In genomic region chr4:21697583-21697982, GRCh38 we compare ENCODE assay signal across 12 cellular contexts.
DNase-seq lines count a peak whose midpoint lies in the region; ATAC-seq, FAIRE-seq and TF ChIP-seq lines count a peak whose summit lies in the region.
"Had no signal": no experiment of that assay in that cellular context is flagged by ENCODE, and none has a peak within 500 bp of the region (broad histone marks: within the 10 kb centered on the region; RNA-seq: fewer than 3 reads in every experiment).

No MANE protein-coding gene starts in this region.

- peaks cover 21% of the 10 kb centered on the region for H3K27me3 Mint-ChIP-seq in progenitor cell of endocrine pancreas
- no peaks in the 10 kb centered on the region for H3K27me3 Mint-ChIP-seq in activated CD4-positive, alpha-beta memory T cell treated with anti-CD3 and anti-CD28 coated beads for 36 hours

- H3K4me1 Mint-ChIP-seq in progenitor cell of endocrine pancreas (ENCODE audit: low read depth), result peaks cover 8% of the 10 kb centered on the region
- H3K4me1 Mint-ChIP-seq in activated CD4-positive, alpha-beta memory T cell treated with anti-CD3 and anti-CD28 coated beads for 36 hours (ENCODE audit: low read depth), result no peaks in the 10 kb centered on the region
- H3K4me1 Mint-ChIP-seq: naive thymus-derived CD4-positive, alpha-beta T cell had no signal

- peak overlapping the region; percentile 50 for H3K4me3 Mint-ChIP-seq in progenitor cell of endocrine pancreas (ENCODE audit: low read depth)
- no peak overlapping the region for H3K4me3 Mint-ChIP-seq in activated CD4-positive, alpha-beta memory T cell treated with anti-CD3 and anti-CD28 coated beads for 36 hours
- H3K4me3 Mint-ChIP-seq: naive thymus-derived CD4-positive, alpha-beta T cell had no signal

- no peak for FAIRE-seq in RCC 7860 (lab: Jason Lieb, UNC)

- no peak overlapping the region for H3K27ac Mint-ChIP-seq in progenitor cell of endocrine pancreas
- H3K27ac Mint-ChIP-seq in activated CD4-positive, alpha-beta memory T cell treated with anti-CD3 and anti-CD28 coated beads for 36 hours, result no peak overlapping the region
- H3K27ac Mint-ChIP-seq: naive thymus-derived CD4-positive, alpha-beta T cell had no signal

- no peaks in the 10 kb centered on the region for H3K36me3 Mint-ChIP-seq in progenitor cell of endocrine pancreas (ENCODE audit: insufficient read depth)
- no peaks in the 10 kb centered on the region for H3K36me3 Mint-ChIP-seq in activated CD4-positive, alpha-beta memory T cell treated with anti-CD3 and anti-CD28 coated beads for 36 hours
- H3K36me3 Mint-ChIP-seq: naive thymus-derived CD4-positive, alpha-beta T cell had no signal

- intact Hi-C loops in head of caudate nucleus (cut with DNase I), result no loop called here
- intact Hi-C loops in activated CD4-positive, alpha-beta memory T cell treated with anti-CD3 and anti-CD28 coated beads for 36 hours (cut with micrococcal nuclease), result no loop called here

- no peaks in the 10 kb centered on the region for H3K9me3 Mint-ChIP-seq in progenitor cell of endocrine pancreas (ENCODE audit: low read depth)
- no peaks in the 10 kb centered on the region for H3K9me3 Mint-ChIP-seq in activated CD4-positive, alpha-beta memory T cell treated with anti-CD3 and anti-CD28 coated beads for 36 hours

- CTCF ChIA-PET in activated CD4-positive, alpha-beta memory T cell treated with anti-CD3 and anti-CD28 coated beads for 36 hours (lab: Charles Lee), result no interaction called here

- ATAC-seq in HG02610 (IDR thresholded peaks at IDR 0.05; ENCODE audit: unreplicated experiment), result no peak
- ATAC-seq: naive thymus-derived CD4-positive, alpha-beta T cell had no signal

- POLR2A ChIA-PET in activated CD4-positive, alpha-beta memory T cell treated with anti-CD3 and anti-CD28 coated beads for 36 hours (lab: Charles Lee), result no interaction called here

- DNase-seq in NCI-H146 (lab: John Stamatoyannopoulos, UW), result peak; percentile 42
- DNase-seq in NCI-H146 treated with DMSO at 0.1 percent for 48 hours (lab: John Stamatoyannopoulos, UW; ENCODE audit: unreplicated experiment), result no peak
- DNase-seq in RCC 7860 (ENCODE audit: low spot score), result peak; percentile 15
- DNase-seq in head of caudate nucleus, result peak in 26 of 42 donors; percentile 2 to 45 (median 12)
- peak; percentile 11 for DNase-seq in progenitor cell of endocrine pancreas (ENCODE audit: low spot score, unreplicated experiment)
- DNase-seq in activated gamma-delta T cell (lab: John Stamatoyannopoulos, UW), result no peak
- no peak for DNase-seq in activated CD4-positive, alpha-beta memory T cell treated with anti-CD3 and anti-CD28 coated beads for 36 hours
- DNase-seq: 8988T, KBM-7, Peyer's patch had no signal

- no peak for TF ChIP-seq CTCF in progenitor cell of endocrine pancreas (IDR thresholded peaks at IDR 0.05; ENCODE audit: unreplicated experiment)

Comparison
In these comparisons a context has a peak if more than half of its experiments do, and no peak if none do; other contexts are left out.
1. DNase-seq: peak in NCI-H146 (single experiment), RCC 7860 (single experiment), head of caudate nucleus (26 of 42) and progenitor cell of endocrine pancreas (single experiment); none in NCI-H146 treated with DMSO at 0.1 percent for 48 hours (single experiment), activated gamma-delta T cell (single experiment) and activated CD4-positive, alpha-beta memory T cell treated with anti-CD3 and anti-CD28 coated beads for 36 hours (single experiment).